In the genomic region with DNA sequence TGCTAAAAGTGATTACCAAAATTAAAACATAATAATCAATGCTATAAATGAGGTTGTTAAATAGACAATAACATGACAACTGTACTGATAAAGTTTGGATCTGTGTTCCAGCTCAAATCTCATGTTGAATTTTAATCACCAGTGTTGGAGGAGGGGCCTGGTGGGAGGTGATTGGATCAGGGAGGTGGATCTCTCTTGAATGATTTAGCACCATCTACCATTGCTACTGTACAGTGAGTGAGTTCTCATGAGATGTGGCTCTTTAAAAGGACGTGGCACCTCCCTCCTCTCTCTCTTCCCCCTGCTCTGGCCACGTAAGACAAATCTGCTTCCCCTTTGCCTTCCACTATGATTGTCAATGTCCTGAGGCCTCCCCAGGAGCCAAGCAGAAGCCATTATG, we compare ENCODE assay signal across 7 cellular contexts.
"Had no signal": no experiment of that assay in that cellular context is flagged by ENCODE, and none has a peak within 500 bp of the region (broad histone marks: within the 10 kb centered on the region; RNA-seq: fewer than 3 reads in every experiment).

No MANE protein-coding gene starts in this region.

- ATAC-seq: HCT116, HepG2 had no signal

- DNase-seq: GOT3, H7, HFFc6 had no signal

- H3K36me3 ChIP-seq: HAP-1 had no signal

- H3K4me1 ChIP-seq: HAP-1 had no signal

- FAIRE-seq: HepG2 had no signal

- H3K27ac ChIP-seq: HL-60 had no signal

- H3K9me3 ChIP-seq: HAP-1 had no signal

- H3K4me3 ChIP-seq: HAP-1 had no signal
